Comparison of ENCODE assay signal across 6 cellular contexts in genomic region chr16:680967-681745, GRCh38. TPM values are rescaled to one million over a fixed set of nuclear protein-coding genes. Genes with fewer than 3 reads are reported as not detected.
DNase-seq lines count a peak whose midpoint lies in the region; ATAC-seq and TF ChIP-seq lines count a peak whose summit lies in the region.

No MANE protein-coding gene starts in this region.

- H3K9ac ChIP-seq in mucosa of stomach (ENCODE audit: low read length): peak overlapping the region; percentile 76

- no peak for TF ChIP-seq CTCF in heart left ventricle (IDR thresholded peaks at IDR 0.05)

- intact Hi-C loops in heart left ventricle (cut with DNase I): no loop called here
- intact Hi-C loops in cardiac septum (cut with DNase I): no loop called here

- H3K27me3 ChIP-seq in heart left ventricle: no peaks in the 10 kb centered on the region
- H3K27me3 ChIP-seq in mucosa of stomach (ENCODE audit: control insufficient read depth, insufficient read depth, low read length): no peaks in the 10 kb centered on the region

- ATAC-seq in heart left ventricle (no peak), HG03097 (IDR thresholded peaks at IDR 0.05; ENCODE audit: low FRiP score, unreplicated experiment) (no peak)

- no peak for TF ChIP-seq POLR2A in heart left ventricle (IDR thresholded peaks at IDR 0.05)

- DNase-seq in heart left ventricle: peak in 1 of 5 donors; percentile 68
- no peak for DNase-seq in cardiac septum (ENCODE audit: low spot score)
- DNase-seq in DMS153 treated with DMSO at 0.1 percent for 48 hours (lab: John Stamatoyannopoulos, UW; ENCODE audit: unreplicated experiment): no peak

- peak overlapping the region in 11 of 12 donors; percentile 93 to 99 (median 96) for H3K27ac ChIP-seq in heart left ventricle
- peak overlapping the region; percentile 52 for H3K27ac ChIP-seq in angular gyrus (ENCODE audit: low read depth, low read length)

- peak overlapping the region; percentile 61 to 100 (median 78) for H3K4me3 ChIP-seq in heart left ventricle
- H3K4me3 ChIP-seq in mucosa of stomach (ENCODE audit: low read length): peak overlapping the region; percentile 41

- H3K9me3 ChIP-seq in heart left ventricle: no peaks in the 10 kb centered on the region
- no peaks in the 10 kb centered on the region for H3K9me3 ChIP-seq in mucosa of stomach (ENCODE audit: control insufficient read depth, low read length)

- WGBS in heart left ventricle, 4 donors: 45 to 58% (median 50%) methylated on average over 32 to 44 of the region's 44 CpGs

- peaks cover 0 to 31% (median 19%) of the 10 kb centered on the region in 9 donors for H3K36me3 ChIP-seq in heart left ventricle
- H3K36me3 ChIP-seq in mucosa of stomach (ENCODE audit: control insufficient read depth, insufficient read depth, low read length): peaks cover 15% of the 10 kb centered on the region

- peaks cover 14 to 64% (median 52%) of the 10 kb centered on the region in 12 donors for H3K4me1 ChIP-seq in heart left ventricle
- peaks cover 52% of the 10 kb centered on the region for H3K4me1 ChIP-seq in mucosa of stomach (ENCODE audit: control insufficient read depth, insufficient read depth, low read length)

RNA-seq across cellular contexts. Expression of gene STUB1, which starts 0.9 kb away (rescaled TPM):
- total RNA-seq in heart left ventricle (100 to 1,000 TPM in 8 of 9 donors, 10 to 100 TPM in 1; 93.7 to 198 (median 116) TPM), cardiac septum (110 TPM)
- polyA plus RNA-seq in heart left ventricle: 100 to 1,000 TPM; 107 to 159 TPM

RNA-seq across cellular contexts. Expression of gene JMJD8, which starts 3.0 kb away (rescaled TPM):
- total RNA-seq in heart left ventricle (100 to 1,000 TPM in 1 of 9 donors, 10 to 100 TPM in 8; 37.5 to 103 (median 44.1) TPM), cardiac septum (50.5 TPM)
- 10 to 100 TPM; 36.2 to 66.6 TPM for polyA plus RNA-seq in heart left ventricle

RNA-seq across cellular contexts. Expression of gene RHBDL1, which starts 5.7 kb away (rescaled TPM):
- total RNA-seq in heart left ventricle (1 to 10 TPM in 7 of 9 donors, under 1 TPM in 2; 0.72 to 2.7 (median 1.8) TPM), cardiac septum (1.8 TPM)
- polyA plus RNA-seq in heart left ventricle: 1 to 10 TPM in 1 of 2 donors, under 1 TPM in 1; 0.19 to 3.6 TPM

RNA-seq across cellular contexts. Expression of gene WDR24, which starts 9.0 kb away (rescaled TPM):
- total RNA-seq in heart left ventricle (10 to 100 TPM in 4 of 9 donors, 1 to 10 TPM in 5; 7.0 to 16.6 (median 9.2) TPM), cardiac septum (9.1 TPM)
- polyA plus RNA-seq in heart left ventricle: 10 to 100 TPM in 1 of 2 donors, 1 to 10 TPM in 1; 5.6 to 10.5 TPM

RNA-seq across cellular contexts. Expression of gene RHOT2, which starts 13.2 kb away (rescaled TPM):
- total RNA-seq in heart left ventricle: 100 to 1,000 TPM in 1 of 9 donors, 10 to 100 TPM in 8; 33.7 to 102 (median 83.5) TPM
- polyA plus RNA-seq in heart left ventricle: 100 to 1,000 TPM in 1 of 2 donors, 10 to 100 TPM in 1; 77.2 to 143 TPM
- 102 TPM for total RNA-seq in cardiac septum
